13 cellular contexts compared by ENCODE assay signal in the genomic region with DNA sequence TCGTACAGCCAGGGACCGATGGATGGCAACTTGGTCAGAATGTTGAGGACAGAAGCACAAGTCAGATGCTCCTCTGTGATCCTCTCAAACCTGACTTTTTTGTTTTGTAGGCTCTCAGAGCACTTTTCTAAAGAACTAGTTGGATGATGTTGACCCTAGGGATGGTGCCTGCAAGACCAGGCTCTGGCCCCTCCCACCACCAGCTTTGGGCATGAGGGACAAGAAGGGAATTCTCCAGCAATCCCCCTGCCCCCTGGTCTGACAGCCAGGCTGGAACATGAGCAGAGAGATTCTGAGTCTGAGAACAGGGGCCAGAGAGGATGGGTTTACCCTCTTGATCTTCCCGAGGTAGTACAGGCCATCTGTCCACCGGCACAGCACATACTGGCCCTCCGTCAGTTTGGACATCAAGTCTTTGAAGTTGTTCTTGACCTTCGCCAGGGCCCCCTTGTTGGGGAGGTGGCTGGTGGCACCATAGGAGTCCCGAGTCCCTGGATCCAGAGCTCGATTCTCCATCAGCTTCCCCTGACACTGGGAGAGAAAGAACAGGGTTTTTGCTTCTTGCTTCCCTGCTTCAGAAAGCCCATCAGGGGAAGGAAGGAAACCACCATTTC. TPM values are rescaled to one million over a fixed set of nuclear protein-coding genes. Genes with fewer than 3 reads are reported as not detected.
DNase-seq lines count a peak whose midpoint lies in the region; TF ChIP-seq lines count a peak whose summit lies in the region.
"Had no signal": no experiment of that assay in that cellular context is flagged by ENCODE, and none has a peak within 500 bp of the region (broad histone marks: within the 10 kb centered on the region; RNA-seq: fewer than 3 reads in every experiment).

No MANE protein-coding gene starts in this region.

- H3K4me3 Mint-ChIP-seq in activated CD4-positive, alpha-beta T cell treated with anti-CD3 and anti-CD28 coated beads, Interleukin-2, amount 10 ng/mL, durations not matched to agents 24 days and 14 days: peak overlapping the region; percentile 97
- peak overlapping the region; percentile 83 for H3K4me3 Mint-ChIP-seq in activated naive CD8-positive, alpha-beta T cell treated with anti-CD3 and anti-CD28 coated beads for 36 hours
- H3K4me3 Mint-ChIP-seq in neural crest cell: peak overlapping the region; percentile 90

- H3F3A ChIP-seq in MM.1S (ENCODE audit: insufficient read depth, low read length): peaks cover 78% of the 10 kb centered on the region

- H3K4me1 Mint-ChIP-seq in activated CD4-positive, alpha-beta T cell treated with anti-CD3 and anti-CD28 coated beads, Interleukin-2, amount 10 ng/mL, durations not matched to agents 24 days and 14 days: peaks cover 69% of the 10 kb centered on the region
- H3K4me1 Mint-ChIP-seq in activated naive CD8-positive, alpha-beta T cell treated with anti-CD3 and anti-CD28 coated beads for 36 hours: peaks cover 74% of the 10 kb centered on the region
- H3K4me1 Mint-ChIP-seq in neural crest cell: peaks cover 51% of the 10 kb centered on the region

- H3K9ac ChIP-seq in MM.1S (ENCODE audit: low read length): peak overlapping the region; percentile 68; the same call in 1 of the 2 replicates

- peaks cover 59% of the 10 kb centered on the region for H3K4me1 ChIP-seq in MM.1S (ENCODE audit: low read length)
- peaks cover 3 to 32% (median 21%) of the 10 kb centered on the region in 4 donors for H3K4me1 ChIP-seq in transverse colon
- H3K4me1 ChIP-seq: pancreas, uterus had no signal

- no peaks in the 10 kb centered on the region for H3K27me3 Mint-ChIP-seq in activated CD4-positive, alpha-beta T cell treated with anti-CD3 and anti-CD28 coated beads, Interleukin-2, amount 10 ng/mL, durations not matched to agents 24 days and 14 days
- no peaks in the 10 kb centered on the region for H3K27me3 Mint-ChIP-seq in activated naive CD8-positive, alpha-beta T cell treated with anti-CD3 and anti-CD28 coated beads for 36 hours
- H3K27me3 Mint-ChIP-seq in neural crest cell (ENCODE audit: low read depth): peaks cover 2% of the 10 kb centered on the region

- H3K9me3 ChIP-seq in MM.1S (replicated peaks; ENCODE audit: insufficient read depth, low read length): no peaks in the 10 kb centered on the region
- H3K9me3 ChIP-seq in transverse colon: no peaks in the 10 kb centered on the region
- H3K9me3 ChIP-seq: pancreas, uterus had no signal

- H3K4me3 ChIP-seq in MM.1S (ENCODE audit: low read length): no peak overlapping the region
- H3K4me3 ChIP-seq in transverse colon: no peak overlapping the region
- H3K4me3 ChIP-seq: pancreas, uterus had no signal

- H2AFZ ChIP-seq in MM.1S (ENCODE audit: low read length): no peak overlapping the region

- H4K20me1 ChIP-seq in MM.1S (ENCODE audit: insufficient read depth, low read length): no peaks in the 10 kb centered on the region

- in situ Hi-C loops in transverse colon (cut with MboI; ENCODE audit: low pct_ligation_motif_present in 1 of 4, low pct_unique_long_range_greater_than_20kb in 1 of 4, low sequenced_read_pairs in 3 of 4): loop anchor here in 1 of 4 donors (5.0 kb wide), 1 partner anchor 63 kb away; no protein-coding TSS in a partner anchor

- intact Hi-C loops in activated CD4-positive, alpha-beta T cell treated with anti-CD3 and anti-CD28 coated beads, Interleukin-2, amount 10 ng/mL, durations not matched to agents 24 days and 14 days (cut with micrococcal nuclease): no loop called here
- intact Hi-C loops in transverse colon (cut with DNase I; ENCODE audit: low total_unique reads): no loop called here

- 99 to 100% methylated on average over 1 to 8 of the region's 8 CpGs for WGBS in transverse colon (ENCODE audit: low coverage in 1 of 2), 2 donors

- H3K27ac ChIP-seq in MM.1S (ENCODE audit: low read length): peak overlapping the region; percentile 97
- H3K27ac ChIP-seq in transverse colon: peak overlapping the region in 1 of 4 donors; percentile 96
- H3K27ac ChIP-seq: pancreas had no signal

- no peak for TF ChIP-seq POLR2A in transverse colon (IDR thresholded peaks at IDR 0.05)

- H3K9me2 ChIP-seq in MM.1S (replicated peaks; ENCODE audit: insufficient read depth, low read length): no peaks in the 10 kb centered on the region

- peak overlapping the region; percentile 99 for H3K4me2 ChIP-seq in MM.1S (ENCODE audit: low read depth, low read length)

- H3K79me2 ChIP-seq in MM.1S (ENCODE audit: low read length): peaks cover 38% of the 10 kb centered on the region

- H3K27me3 ChIP-seq in MM.1S (replicated peaks; ENCODE audit: insufficient read depth, low read length) (no peaks in the 10 kb centered on the region), transverse colon (no peaks in the 10 kb centered on the region)
- H3K27me3 ChIP-seq: pancreas, uterus had no signal

- H3K27ac Mint-ChIP-seq in activated CD4-positive, alpha-beta T cell treated with anti-CD3 and anti-CD28 coated beads, Interleukin-2, amount 10 ng/mL, durations not matched to agents 24 days and 14 days: peak overlapping the region; percentile 97
- peak overlapping the region; percentile 93 for H3K27ac Mint-ChIP-seq in activated naive CD8-positive, alpha-beta T cell treated with anti-CD3 and anti-CD28 coated beads for 36 hours
- no peak overlapping the region for H3K27ac Mint-ChIP-seq in neural crest cell (ENCODE audit: unreplicated experiment)

- H3K9me3 Mint-ChIP-seq in activated CD4-positive, alpha-beta T cell treated with anti-CD3 and anti-CD28 coated beads, Interleukin-2, amount 10 ng/mL, durations not matched to agents 24 days and 14 days: no peaks in the 10 kb centered on the region
- H3K9me3 Mint-ChIP-seq in activated naive CD8-positive, alpha-beta T cell treated with anti-CD3 and anti-CD28 coated beads for 36 hours: no peaks in the 10 kb centered on the region
- H3K9me3 Mint-ChIP-seq in neural crest cell: no peaks in the 10 kb centered on the region

- TF ChIP-seq EP300 in transverse colon (IDR thresholded peaks at IDR 0.05; ENCODE audit: low read depth): no peak

- H3K36me3 Mint-ChIP-seq in activated CD4-positive, alpha-beta T cell treated with anti-CD3 and anti-CD28 coated beads, Interleukin-2, amount 10 ng/mL, durations not matched to agents 24 days and 14 days (ENCODE audit: low read depth): peaks cover 63% of the 10 kb centered on the region
- peaks cover 72% of the 10 kb centered on the region for H3K36me3 Mint-ChIP-seq in activated naive CD8-positive, alpha-beta T cell treated with anti-CD3 and anti-CD28 coated beads for 36 hours
- H3K36me3 Mint-ChIP-seq in neural crest cell (ENCODE audit: low read depth): peaks cover 12% of the 10 kb centered on the region

- H3K36me3 ChIP-seq in MM.1S (replicated peaks; ENCODE audit: insufficient read depth, low read length) (0 out of 2 replicates have a peak, but pooled peaks cover 10% of the 10 kb centered on the region), transverse colon (no peaks in the 10 kb centered on the region)
- H3K36me3 ChIP-seq: pancreas, uterus had no signal

- TF ChIP-seq CTCF in MM.1S (IDR thresholded peaks at IDR 0.05; ENCODE audit: low read length): no peak
- no peak for TF ChIP-seq CTCF in neural crest cell (conservative IDR thresholded peaks at IDR 0.05)
- no peak for TF ChIP-seq CTCF in transverse colon (IDR thresholded peaks at IDR 0.05)

- no peak for DNase-seq in activated CD4-positive, alpha-beta T cell treated with anti-CD3 and anti-CD28 coated beads, Interleukin-2, amount 10 ng/mL, durations not matched to agents 24 days and 14 days
- no peak for DNase-seq in activated CD4-positive, alpha-beta T cell treated with anti-CD3 and anti-CD28 coated beads, Interleukin-2, amount 50 U/mL, for 48 hours
- DNase-seq in MM.1S: no peak
- no peak for DNase-seq in activated naive CD8-positive, alpha-beta T cell treated with anti-CD3 and anti-CD28 coated beads for 36 hours
- no peak for DNase-seq in neural crest cell (ENCODE audit: low read depth, low spot score)
- no peak for DNase-seq in transverse colon
- no peak for DNase-seq in NCI-H1436 (lab: John Stamatoyannopoulos, UW)
- no peak for DNase-seq in NCI-H1105 (lab: John Stamatoyannopoulos, UW)
- DNase-seq: NCI-H1092; NCI-H446 treated with DMSO at 0.1 percent for 48 hours; pancreas; stimulated activated CD4-positive, alpha-beta T cell treated with anti-CD3 and anti-CD28 coated beads, Interleukin-12 subunit alpha, Interleukin-12 subunit beta, amount 100 ng/mL, for 4 hours; uterus had no signal

RNA-seq across cellular contexts. Expression of a gene that starts 2.7 kb away (rescaled TPM):
- 132 and 144 TPM in 2 replicates for total RNA-seq in activated CD4-positive, alpha-beta T cell treated with anti-CD3 and anti-CD28 coated beads, Interleukin-2, amount 10 ng/mL, durations not matched to agents 24 days and 14 days
- total RNA-seq in activated naive CD8-positive, alpha-beta T cell treated with anti-CD3 and anti-CD28 coated beads for 36 hours: 100 to 1,000 TPM; 216 to 226 TPM
- 100.0 and 110 TPM in 2 replicates for total RNA-seq in neural crest cell
- 10 to 100 TPM in 2 of 4 donors, 1 to 10 TPM in 2; 6.7 to 11.1 (median 9.3) TPM for total RNA-seq in transverse colon

RNA-seq across cellular contexts. Expression of a gene that starts 31.6 kb away (rescaled TPM):
- 58.1 and 63.7 TPM in 2 replicates for total RNA-seq in activated CD4-positive, alpha-beta T cell treated with anti-CD3 and anti-CD28 coated beads, Interleukin-2, amount 10 ng/mL, durations not matched to agents 24 days and 14 days
- total RNA-seq in activated naive CD8-positive, alpha-beta T cell treated with anti-CD3 and anti-CD28 coated beads for 36 hours: 10 to 100 TPM; 69.0 to 69.3 TPM
- total RNA-seq in neural crest cell (54.3 and 54.5 TPM in 2 replicates), transverse colon (10 to 100 TPM; 25.3 to 36.6 (median 28.7) TPM)

RNA-seq across cellular contexts. Expression of a gene that starts 52.3 kb away (rescaled TPM):
- total RNA-seq in activated CD4-positive, alpha-beta T cell treated with anti-CD3 and anti-CD28 coated beads, Interleukin-2, amount 10 ng/mL, durations not matched to agents 24 days and 14 days: 164 and 166 TPM in 2 replicates
- 100 to 1,000 TPM; 169 to 170 TPM for total RNA-seq in activated naive CD8-positive, alpha-beta T cell treated with anti-CD3 and anti-CD28 coated beads for 36 hours
- 3.5 and 3.8 TPM in 2 replicates for total RNA-seq in neural crest cell
- total RNA-seq in transverse colon: 1 to 10 TPM; 2.2 to 7.2 (median 4.3) TPM

Comparison
In these comparisons a context has a peak if more than half of its experiments do, and no peak if none do; other contexts are left out.
1. RNA of a gene that starts 52.3 kb away (total RNA-seq): 169 to 170 TPM in activated naive CD8-positive, alpha-beta T cell treated with anti-CD3 and anti-CD28 coated beads for 36 hours and 164 to 166 TPM in activated CD4-positive, alpha-beta T cell treated with anti-CD3 and anti-CD28 coated beads, Interleukin-2, amount 10 ng/mL, durations not matched to agents 24 days and 14 days; 2.2 to 7.2 TPM in transverse colon and 3.5 to 3.8 TPM in neural crest cell; every median in the first group is over 10 times any median in the second.
2. Peak in every context shown above with its lines, with median percentiles within 50 percentile points of each other: H3K4me3 Mint-ChIP-seq.